ENCODE assay signal across 3 cellular contexts in genomic region chr14:70601162-70601561, GRCh38.
TF ChIP-seq lines count a peak whose summit lies in the region.

No MANE protein-coding gene starts in this region.

TF ChIP-seq in A549, 52 proteins besides CTCF, POLR2A, EP300 and RAD21:
- TF ChIP-seq NR3C1 (IDR thresholded peaks at IDR 0.05) (no peak), BCL3 (IDR thresholded peaks at IDR 0.05) (peak; percentile 19; the same call in 1 of the 3 replicates)

TF ChIP-seq in HEK293, 187 proteins besides CTCF, POLR2A, EP300 and RAD21:
- TF ChIP-seq ZBTB6 (tag by site-specific recombination; IDR thresholded peaks at IDR 0.05), result no peak
- TF ChIP-seq FEZF1 (tag by site-specific recombination; IDR thresholded peaks at IDR 0.05), result no peak
- TF ChIP-seq ZNF302 (tag by site-specific recombination; IDR thresholded peaks at IDR 0.05; ENCODE audit: low read depth), result no peak
- 0 out of 2 replicates have a peak, but pooled peaks have one; percentile 14 for TF ChIP-seq ZNF335 (tag by site-specific recombination; conservative IDR thresholded peaks at IDR 0.05)
- no peak for TF ChIP-seq ZNF473 (tag by site-specific recombination; IDR thresholded peaks at IDR 0.05)
- TF ChIP-seq ZNF114 (tag by site-specific recombination; IDR thresholded peaks at IDR 0.05), result no peak
- no peak for TF ChIP-seq ZSCAN18 (tag by site-specific recombination; IDR thresholded peaks at IDR 0.05)
- no peak for TF ChIP-seq ZNF24 (tag by site-specific recombination; IDR thresholded peaks at IDR 0.05)
- no peak for TF ChIP-seq HOXA7 (CRISPR knock-in tag; IDR thresholded peaks at IDR 0.05; ENCODE audit: borderline replicate concordance)
- TF ChIP-seq ZEB2 (tag by site-specific recombination; IDR thresholded peaks at IDR 0.05), result no peak
- no peak for TF ChIP-seq ZNF146 (tag by site-specific recombination; IDR thresholded peaks at IDR 0.05)
- TF ChIP-seq KLF17 (tag by site-specific recombination; IDR thresholded peaks at IDR 0.05), result no peak
- 0 out of 2 replicates have a peak, but pooled peaks have one; percentile 51 for TF ChIP-seq PRDM10 (tag by site-specific recombination; IDR thresholded peaks at IDR 0.05)
- TF ChIP-seq PATZ1 (tag by site-specific recombination; IDR thresholded peaks at IDR 0.05), result no peak
- TF ChIP-seq ZBTB7A (tag by site-specific recombination; IDR thresholded peaks at IDR 0.05; ENCODE audit: low read depth), result no peak

TF ChIP-seq in K562, 482 proteins besides CTCF, POLR2A, EP300 and RAD21:
- TF ChIP-seq RFX7 (CRISPR knock-in tag; IDR thresholded peaks at IDR 0.05), result no peak
- TF ChIP-seq BCOR (IDR thresholded peaks at IDR 0.05), result no peak
- no peak for TF ChIP-seq LARP7 (IDR thresholded peaks at IDR 0.05)
- TF ChIP-seq SP1 (CRISPR knock-in tag; IDR thresholded peaks at IDR 0.05), result no peak
- TF ChIP-seq FOXM1 (IDR thresholded peaks at IDR 0.05; ENCODE audit: low read depth), result no peak
- no peak for TF ChIP-seq FOXM1 (CRISPR knock-in tag; IDR thresholded peaks at IDR 0.05; ENCODE audit: low read depth)
- TF ChIP-seq JUND (IDR thresholded peaks at IDR 0.05; ENCODE audit: borderline replicate concordance, low read depth, low read length), result no peak
- TF ChIP-seq JUND (tag; IDR thresholded peaks at IDR 0.05; ENCODE audit: borderline replicate concordance, low read depth, low read length), result no peak
- no peak for TF ChIP-seq SIN3A (IDR thresholded peaks at IDR 0.05; ENCODE audit: borderline replicate concordance in 2 of 2, control insufficient read depth in 1 of 2, low read depth in 2 of 2, low read length in 2 of 2)
- TF ChIP-seq ZFP1 (CRISPR knock-in tag; IDR thresholded peaks at IDR 0.05), result no peak
- no peak for TF ChIP-seq CUX1 (CRISPR knock-in tag; IDR thresholded peaks at IDR 0.05)
- no peak for TF ChIP-seq ZNF780A (CRISPR knock-in tag; IDR thresholded peaks at IDR 0.05)
- no peak for TF ChIP-seq ZNF407 (IDR thresholded peaks at IDR 0.05; ENCODE audit: low read depth)
- no peak for TF ChIP-seq ZNF398 (CRISPR knock-in tag; IDR thresholded peaks at IDR 0.05)
TF ChIP-seq in K562: peak in this region for 0.
